ENCODE assay signal across 10 cellular contexts in genomic region chr22:39287076-39287743, GRCh38. TPM values are rescaled to one million over a fixed set of nuclear protein-coding genes. Genes with fewer than 3 reads are reported as not detected.
DNase-seq lines count a peak whose midpoint lies in the region; ATAC-seq, FAIRE-seq and TF ChIP-seq lines count a peak whose summit lies in the region.
"Had no signal": no experiment of that assay in that cellular context is flagged by ENCODE, and none has a peak within 500 bp of the region (broad histone marks: within the 10 kb centered on the region; RNA-seq: fewer than 3 reads in every experiment).

No MANE protein-coding gene starts in this region.

- H3K9ac ChIP-seq in neuronal stem cell (ENCODE audit: low read depth, low read length, poor library complexity), result no peak overlapping the region

- peaks cover 0 to 4% of the 10 kb centered on the region in 2 donors for H3K9me3 ChIP-seq in neuronal stem cell (replicated peaks in 1 of 2; ENCODE audit: control insufficient read depth in 2 of 2, insufficient read depth in 1 of 2, low read depth in 1 of 2, low read length in 2 of 2)

- no peak overlapping the region for H3K27ac ChIP-seq in neuronal stem cell (replicated peaks; ENCODE audit: low read length)

- no peak overlapping the region for H2AFZ ChIP-seq in neuronal stem cell (ENCODE audit: low read length)

- no peak overlapping the region for H2BK12ac ChIP-seq in neuronal stem cell (ENCODE audit: low read length)

- no peaks in the 10 kb centered on the region for H3K36me3 ChIP-seq in neuronal stem cell (replicated peaks in 1 of 2; ENCODE audit: control insufficient read depth in 2 of 2, insufficient read depth in 2 of 2, low read length in 2 of 2)

- in situ Hi-C loops in GM13976 (cut with MboI; ENCODE audit: low sequenced_read_pairs, unreplicated experiment), result no loop called here

- H2AK5ac ChIP-seq in neuronal stem cell (ENCODE audit: low read depth, low read length), result no peak overlapping the region

- no peaks in the 10 kb centered on the region for H3K79me1 ChIP-seq in neuronal stem cell (ENCODE audit: low read depth, low read length)

- H3K14ac ChIP-seq in neuronal stem cell (ENCODE audit: low read length), result no peak overlapping the region

- no peak overlapping the region for H3K4me2 ChIP-seq in neuronal stem cell (ENCODE audit: insufficient read depth, low read length, poor library complexity, severe bottlenecking)

- no peak overlapping the region for H4K8ac ChIP-seq in neuronal stem cell (ENCODE audit: low read depth, low read length)

- peak; percentile 26 to 41 for DNase-seq in AML-193 (lab: John Stamatoyannopoulos, UW)
- DNase-seq in GM19239 (ENCODE audit: insufficient read length, low spot score), result peak; percentile 76
- peak; percentile 18 for DNase-seq in SW480 (ENCODE audit: low spot score)
- peak; percentile 59 for DNase-seq in left kidney (ENCODE audit: low read depth, low spot score)
- DNase-seq in GM13976 (ENCODE audit: low spot score), result no peak
- DNase-seq in neuronal stem cell (ENCODE audit: low spot score), result no peak
- no peak for DNase-seq in NCI-H2171 treated with DMSO at 0.1 percent for 48 hours (lab: John Stamatoyannopoulos, UW)
- DNase-seq: NCI-H2081 treated with DMSO at 0.1 percent for 48 hours, SW 1271 had no signal

- H3K23ac ChIP-seq in neuronal stem cell (ENCODE audit: low read depth, low read length, poor library complexity), result no peak overlapping the region

- H4K91ac ChIP-seq in neuronal stem cell (ENCODE audit: low read depth, low read length, poor library complexity), result no peak overlapping the region

- no peak overlapping the region for H3K18ac ChIP-seq in neuronal stem cell (ENCODE audit: low read length)

- no peak overlapping the region for H2BK120ac ChIP-seq in neuronal stem cell (ENCODE audit: low read depth, low read length)

- no peak overlapping the region for H3K4ac ChIP-seq in neuronal stem cell (ENCODE audit: low read length)

- no peak for ATAC-seq in GM19328 (IDR thresholded peaks at IDR 0.05; ENCODE audit: unreplicated experiment)

- H2BK15ac ChIP-seq in neuronal stem cell (ENCODE audit: low read length), result no peak overlapping the region

- WGBS in neuronal stem cell (ENCODE audit: extremely low coverage in 2 of 2, insufficient read length in 2 of 2, insufficient replicate concordance in 1 of 2), 2 donors, result no CpG with 5 or more reads among the region's 8 CpGs

- H3K4me1 ChIP-seq in neuronal stem cell (ENCODE audit: control insufficient read depth in 2 of 2, insufficient read depth in 1 of 2, low read depth in 1 of 2, low read length in 2 of 2), result peaks cover 7 to 36% of the 10 kb centered on the region in 2 donors

- H2BK5ac ChIP-seq in neuronal stem cell (ENCODE audit: low read length), result no peak overlapping the region

- TF ChIP-seq CTCF in GM13976 (IDR thresholded peaks at IDR 0.05; ENCODE audit: borderline replicate concordance, control extremely low read depth, extremely low read depth, insufficient read depth, missing control alignments), result no peak

- no peaks in the 10 kb centered on the region for H3K27me3 ChIP-seq in neuronal stem cell (ENCODE audit: control insufficient read depth in 3 of 3, insufficient read depth in 3 of 3, low read depth in 1 of 3, low read length in 3 of 3)

- H3K4me3 ChIP-seq in neuronal stem cell (ENCODE audit: low read length in 2 of 2), result no peak overlapping the region

- FAIRE-seq in GM19239 (lab: Jason Lieb, UNC), result peak; percentile 75

RNA-seq across cellular contexts. Expression of gene RPL3, which starts 32.2 kb away (rescaled TPM):
- 3,109 TPM for polyA plus RNA-seq in neuronal stem cell (2013, experiment 1 of 2)
- polyA plus RNA-seq in neuronal stem cell (2013, experiment 2 of 2), result 3,051 TPM

RNA-seq across cellular contexts. Expression of gene PDGFB, which starts 42.4 kb away (rescaled TPM):
- 2.6 TPM for polyA plus RNA-seq in neuronal stem cell (2013, experiment 1 of 2)
- polyA plus RNA-seq in neuronal stem cell (2013, experiment 2 of 2), result 2.8 TPM

Comparison
In these comparisons a context has a peak if more than half of its experiments do, and no peak if none do; other contexts are left out.
1. DNase-seq: peak in AML-193 (2 of 2), GM19239 (single experiment), SW480 (single experiment) and left kidney (single experiment); none in GM13976 (single experiment), neuronal stem cell (single experiment) and NCI-H2171 treated with DMSO at 0.1 percent for 48 hours (single experiment).